8 cellular contexts compared by ENCODE assay signal in the genomic region with DNA sequence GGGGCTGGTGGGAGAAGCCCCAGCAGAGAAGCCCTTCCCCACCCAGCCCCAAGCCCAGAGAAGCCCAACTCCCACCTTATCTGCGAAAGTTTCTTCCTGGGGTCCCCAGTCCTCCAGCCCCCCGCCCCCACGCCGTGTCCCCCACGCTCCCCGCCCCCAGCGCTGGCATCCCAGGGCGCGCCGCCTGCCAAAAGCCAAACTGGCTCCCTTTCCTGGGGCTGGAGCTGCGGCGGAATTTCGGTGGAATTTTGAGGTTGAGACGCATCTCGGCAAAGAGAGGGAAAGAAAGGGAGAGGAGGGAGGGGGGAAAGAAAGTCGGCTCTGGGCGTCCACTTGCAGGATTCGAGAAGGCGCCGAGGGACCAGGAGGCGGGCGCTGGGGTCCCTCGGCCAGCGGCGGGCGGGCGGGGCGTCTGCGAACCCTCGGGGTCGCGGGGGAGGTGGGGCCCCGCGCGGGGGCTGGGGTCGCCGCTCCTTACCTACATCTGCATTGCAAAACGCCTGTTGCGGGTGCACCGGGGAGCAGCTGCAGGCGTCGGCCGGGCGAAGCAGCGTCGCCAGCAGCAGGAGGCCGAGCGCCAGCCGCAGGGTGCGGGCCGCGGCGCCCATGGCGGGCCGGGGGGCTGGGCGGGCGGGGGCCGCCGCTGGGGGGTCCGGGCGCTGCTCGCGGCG. TPM values are rescaled to one million over a fixed set of nuclear protein-coding genes. Genes with fewer than 3 reads are reported as not detected.
DNase-seq lines count a peak whose midpoint lies in the region; ATAC-seq and TF ChIP-seq lines count a peak whose summit lies in the region.

No MANE protein-coding gene starts in this region.

- no peaks in the 10 kb centered on the region for H3K9me2 ChIP-seq in GM23248 (ENCODE audit: insufficient read depth)

- H3K14ac ChIP-seq in neuronal stem cell (ENCODE audit: low read length) = no peak overlapping the region

- peak overlapping the region; percentile 100 for H3K4me2 ChIP-seq in GM23248 (ENCODE audit: unreplicated experiment)
- peak overlapping the region; percentile 79 for H3K4me2 ChIP-seq in fibroblast of lung (ENCODE audit: extremely low read depth, insufficient read depth, low read length)
- peak overlapping the region; percentile 91 for H3K4me2 ChIP-seq in neuronal stem cell (ENCODE audit: insufficient read depth, low read length, poor library complexity, severe bottlenecking)

- peak overlapping the region; percentile 85 for H2BK120ac ChIP-seq in neuronal stem cell (ENCODE audit: low read depth, low read length)

- H3K23ac ChIP-seq in neuronal stem cell (ENCODE audit: low read depth, low read length, poor library complexity) = peak overlapping the region; percentile 22

- H3K9me3 ChIP-seq in GM23248 (ENCODE audit: low read depth) (no peaks in the 10 kb centered on the region), fibroblast of lung (ENCODE audit: control insufficient read depth, insufficient read depth, low read depth, low read length) (no peaks in the 10 kb centered on the region), neuronal stem cell (replicated peaks in 1 of 2; ENCODE audit: control insufficient read depth in 2 of 2, insufficient read depth in 1 of 2, low read depth in 1 of 2, low read length in 2 of 2) (peaks cover 0 to 2% of the 10 kb centered on the region in 2 donors)

- H3K4me1 ChIP-seq in GM23248 (ENCODE audit: insufficient read depth) = peaks cover 32% of the 10 kb centered on the region
- peaks cover 25% of the 10 kb centered on the region for H3K4me1 ChIP-seq in fibroblast of lung (ENCODE audit: control insufficient read depth, extremely low read depth, insufficient read depth, low read length)
- H3K4me1 ChIP-seq in neuronal stem cell (ENCODE audit: control insufficient read depth in 2 of 2, insufficient read depth in 1 of 2, low read depth in 1 of 2, low read length in 2 of 2) = peaks cover 30 to 34% of the 10 kb centered on the region in 2 donors

- H3K27me3 ChIP-seq in GM23248 (replicated peaks; ENCODE audit: insufficient read depth) (no peaks in the 10 kb centered on the region), fibroblast of lung (ENCODE audit: control insufficient read depth, insufficient read depth, low read length) (no peaks in the 10 kb centered on the region), neuronal stem cell (ENCODE audit: control insufficient read depth in 3 of 3, insufficient read depth in 3 of 3, low read depth in 1 of 3, low read length in 3 of 3) (no peaks in the 10 kb centered on the region)

- in situ Hi-C loops in GM23248 (cut with MboI) = no loop called here

- peaks cover 11% of the 10 kb centered on the region for H3K79me1 ChIP-seq in neuronal stem cell (ENCODE audit: low read depth, low read length)

- peak overlapping the region; percentile 93 for H3K18ac ChIP-seq in neuronal stem cell (ENCODE audit: low read length)

- peak overlapping the region; percentile 3 for H2BK15ac ChIP-seq in neuronal stem cell (ENCODE audit: low read length)

- H3F3A ChIP-seq in GM23248 (ENCODE audit: insufficient read depth) = peaks cover 37% of the 10 kb centered on the region

- H4K20me1 ChIP-seq in GM23248 (ENCODE audit: insufficient read depth) (no peaks in the 10 kb centered on the region; the same call in 1 of the 2 replicates), fibroblast of lung (ENCODE audit: control insufficient read depth, extremely low read depth, insufficient read depth, low read length) (peaks cover 3% of the 10 kb centered on the region)

- POLR2A ChIA-PET in RWPE1 (lab: Yijun Ruan, JAX; ENCODE audit: low non-redundant PET) = no interaction called here

- H3K79me2 ChIP-seq in GM23248 (ENCODE audit: insufficient read depth) (peaks cover 51% of the 10 kb centered on the region), fibroblast of lung (ENCODE audit: control insufficient read depth, insufficient read depth, low read length) (peaks cover 52% of the 10 kb centered on the region)

- ATAC-seq in HG03095 (IDR thresholded peaks at IDR 0.05; ENCODE audit: unreplicated experiment) (no peak), HG02852 (IDR thresholded peaks at IDR 0.05; ENCODE audit: unreplicated experiment) (no peak)

- TF ChIP-seq CTCF in RWPE1 (conservative IDR thresholded peaks at IDR 0.05; ENCODE audit: low read depth) = no peak
- TF ChIP-seq CTCF in fibroblast of lung (conservative IDR thresholded peaks at IDR 0.05 in 1 of 2, IDR thresholded peaks at IDR 0.05 in 1 of 2; ENCODE audit: low read depth in 1 of 2, low read length in 2 of 2) = no peak

- H4K8ac ChIP-seq in neuronal stem cell (ENCODE audit: low read depth, low read length) = no peak overlapping the region

- H3K4me3 ChIP-seq in GM23248 = peak overlapping the region; percentile 80
- peak overlapping the region; percentile 72 to 97 (median 90) for H3K4me3 ChIP-seq in fibroblast of lung (replicated peaks in 1 of 4; ENCODE audit: control extremely low read depth in 1 of 4, insufficient read depth in 1 of 4, low read depth in 3 of 4, low read length in 4 of 4)
- peak overlapping the region; percentile 60 to 82 for H3K4me3 ChIP-seq in neuronal stem cell (ENCODE audit: low read length in 2 of 2)

- DNase-seq in GM23248 (peak; percentile 67), RWPE1 (ENCODE audit: low spot score) (no peak), fibroblast of lung (ENCODE audit: low read depth in 2 of 2) (peak in 1 of 2 donors; percentile 44), neuronal stem cell (ENCODE audit: low spot score) (no peak), NCI-H2196 (lab: John Stamatoyannopoulos, UW; ENCODE audit: unreplicated experiment) (no peak), NCI-H2081 treated with DMSO at 0.1 percent for 48 hours (lab: John Stamatoyannopoulos, UW) (no peak)

- no peak overlapping the region for H2AFZ ChIP-seq in GM23248
- H2AFZ ChIP-seq in fibroblast of lung (ENCODE audit: low read length) = no peak overlapping the region
- H2AFZ ChIP-seq in neuronal stem cell (ENCODE audit: low read length) = peak overlapping the region; percentile 78

- no peak overlapping the region for H2BK12ac ChIP-seq in neuronal stem cell (ENCODE audit: low read length)

- peak overlapping the region; percentile 84 for H2BK5ac ChIP-seq in neuronal stem cell (ENCODE audit: low read length)

- H3K27ac ChIP-seq in GM23248 (peak overlapping the region; percentile 65), RWPE1 (peak overlapping the region; percentile 96), fibroblast of lung (ENCODE audit: insufficient read depth, low read length) (peak overlapping the region; percentile 79), neuronal stem cell (replicated peaks; ENCODE audit: low read length) (no peak overlapping the region)

- CTCF ChIA-PET in RWPE1 (lab: Yijun Ruan, JAX) = interaction anchor here (0.6 to 1.0 kb wide), 2 partner anchors 47 to 59 kb away, joined by 3 read pairs; no protein-coding TSS in a partner anchor

- no peak overlapping the region for H3K4ac ChIP-seq in neuronal stem cell (ENCODE audit: low read length)

- H3K36me3 ChIP-seq in GM23248 (ENCODE audit: low read depth) = no peaks in the 10 kb centered on the region
- H3K36me3 ChIP-seq in fibroblast of lung (ENCODE audit: control insufficient read depth, insufficient read depth, low read length) = peaks cover 5% of the 10 kb centered on the region
- H3K36me3 ChIP-seq in neuronal stem cell (replicated peaks in 1 of 2; ENCODE audit: control insufficient read depth in 2 of 2, insufficient read depth in 2 of 2, low read length in 2 of 2) = peaks cover 2 to 6% of the 10 kb centered on the region in 2 donors

- H3K9ac ChIP-seq in GM23248 (peak overlapping the region; percentile 82), fibroblast of lung (ENCODE audit: insufficient read depth, low read length) (peak overlapping the region; percentile 75), neuronal stem cell (ENCODE audit: low read depth, low read length, poor library complexity) (peak overlapping the region; percentile 78)

- 1 to 2% methylated on average over 15 to 58 of the region's 64 CpGs for WGBS in GM23248 (ENCODE audit: low coverage in 1 of 2, low lambda C conversion rate in 2 of 2, missing lambda C conversion rate in 2 of 2), 2 experiments
- no CpG with 5 or more reads among the region's 64 CpGs for WGBS in neuronal stem cell (ENCODE audit: extremely low coverage in 2 of 2, insufficient read length in 2 of 2, insufficient replicate concordance in 1 of 2), 2 donors

- peak overlapping the region; percentile 95 for H2AK5ac ChIP-seq in neuronal stem cell (ENCODE audit: low read depth, low read length)

- H4K91ac ChIP-seq in neuronal stem cell (ENCODE audit: low read depth, low read length, poor library complexity) = no peak overlapping the region

RNA-seq across cellular contexts. Expression of a gene that starts 0.6 kb away (rescaled TPM):
- 587 and 620 TPM in 2 replicates for total RNA-seq in GM23248 (2014; rRNA removed; shearing (Covaris generic))
- polyA plus RNA-seq in GM23248 (2016; fragmentation: Nextera tagmentation; extraction: Ambion mirVana) (102 and 103 TPM in 2 replicates), fibroblast of lung (607 and 745 TPM in 2 replicates)
- total RNA-seq in fibroblast of lung = 88.9 and 155 TPM in 2 replicates
- 667 and 999 TPM in 2 replicates for polyA plus RNA-seq in fibroblast of lung (2012)
- polyA minus RNA-seq in fibroblast of lung (ENCODE audit: low replicate concordance) = 484 and 816 TPM in 2 replicates
- polyA plus RNA-seq in neuronal stem cell (2013, experiment 1 of 2) = 45.1 TPM
- polyA plus RNA-seq in neuronal stem cell (2013, experiment 2 of 2) = 45.9 TPM

RNA-seq across cellular contexts. Expression of a gene that starts 21.6 kb away (rescaled TPM):
- total RNA-seq in GM23248 (2014; rRNA removed; shearing (Covaris generic)) = 0.11 and 1.0 TPM in 2 replicates
- polyA plus RNA-seq in GM23248 (2016; fragmentation: Nextera tagmentation; extraction: Ambion mirVana) (0.14 and 0.35 TPM in 2 replicates), fibroblast of lung (0.10 and 0.15 TPM in 2 replicates)
- 2.3 and 2.8 TPM in 2 replicates for total RNA-seq in fibroblast of lung
- polyA plus RNA-seq in fibroblast of lung (2012) = 0.15 and 0.35 TPM in 2 replicates
- polyA minus RNA-seq in fibroblast of lung (ENCODE audit: low replicate concordance) = 0.56 TPM in 1 of 2 replicates, not detected in the other
- polyA plus RNA-seq in neuronal stem cell (2013, experiment 1 of 2) = 0.01 TPM
- 0.03 TPM for polyA plus RNA-seq in neuronal stem cell (2013, experiment 2 of 2)

RNA-seq across cellular contexts. Expression of a gene that starts 55.1 kb away (rescaled TPM):
- 8.3 and 8.8 TPM in 2 replicates for total RNA-seq in GM23248 (2014; rRNA removed; shearing (Covaris generic))
- polyA plus RNA-seq in GM23248 (2016; fragmentation: Nextera tagmentation; extraction: Ambion mirVana) (8.6 and 12.6 TPM in 2 replicates), fibroblast of lung (93.2 and 128 TPM in 2 replicates)
- total RNA-seq in fibroblast of lung = 320 and 387 TPM in 2 replicates
- 160 and 278 TPM in 2 replicates for polyA plus RNA-seq in fibroblast of lung (2012)
- polyA minus RNA-seq in fibroblast of lung (ENCODE audit: low replicate concordance) = 166 and 363 TPM in 2 replicates
- 36.5 TPM for polyA plus RNA-seq in neuronal stem cell (2013, experiment 1 of 2)
- polyA plus RNA-seq in neuronal stem cell (2013, experiment 2 of 2) = 36.6 TPM

Comparison
In these comparisons a context has a peak if more than half of its experiments do, and no peak if none do; other contexts are left out.
1. RNA of a gene that starts 55.1 kb away (total RNA-seq): 320 to 387 TPM in fibroblast of lung; 8.3 to 8.8 TPM in GM23248; every median in the first group is over 10 times any median in the second.
2. Peak in every context shown above with its lines, with median percentiles within 50 percentile points of each other: H3K4me2 ChIP-seq, H3K4me3 ChIP-seq and H3K9ac ChIP-seq.